Comparison of ENCODE assay signal across 1 cellular context in genomic region chr1:212698467-212699103, GRCh38.
TF ChIP-seq lines count a peak whose summit lies in the region.

No MANE protein-coding gene starts in this region.

TF ChIP-seq in GM12878, 131 proteins besides CTCF, POLR2A, EP300 and RAD21:
- no peak for TF ChIP-seq REST (IDR thresholded peaks at IDR 0.05; ENCODE audit: low read depth, low read length)
